1 cellular context compared by ENCODE assay signal in genomic region chr1:229478852-229479251, GRCh38.
A peak's percentile ranks its signal among the peaks of the same experiment; 100 is the strongest.
TF ChIP-seq lines count a peak whose summit lies in the region.

No MANE protein-coding gene starts in this region.

TF ChIP-seq in GM12878, 131 proteins besides CTCF, POLR2A, EP300 and RAD21 (continued from another document):
- TF ChIP-seq, protein P1, sequence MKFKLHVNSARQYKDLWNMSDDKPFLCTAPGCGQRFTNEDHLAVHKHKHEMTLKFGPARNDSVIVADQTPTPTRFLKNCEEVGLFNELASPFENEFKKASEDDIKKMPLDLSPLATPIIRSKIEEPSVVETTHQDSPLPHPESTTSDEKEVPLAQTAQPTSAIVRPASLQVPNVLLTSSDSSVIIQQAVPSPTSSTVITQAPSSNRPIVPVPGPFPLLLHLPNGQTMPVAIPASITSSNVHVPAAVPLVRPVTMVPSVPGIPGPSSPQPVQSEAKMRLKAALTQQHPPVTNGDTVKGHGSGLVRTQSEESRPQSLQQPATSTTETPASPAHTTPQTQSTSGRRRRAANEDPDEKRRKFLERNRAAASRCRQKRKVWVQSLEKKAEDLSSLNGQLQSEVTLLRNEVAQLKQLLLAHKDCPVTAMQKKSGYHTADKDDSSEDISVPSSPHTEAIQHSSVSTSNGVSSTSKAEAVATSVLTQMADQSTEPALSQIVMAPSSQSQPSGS (IDR thresholded peaks at IDR 0.05; ENCODE audit: low read length), result peak; percentile 60; the same call in 1 of the 2 replicates
- TF ChIP-seq IRF5 (IDR thresholded peaks at IDR 0.05; ENCODE audit: borderline replicate concordance) (no peak), STAT1 (conservative IDR thresholded peaks at IDR 0.05) (no peak), MEF2B (IDR thresholded peaks at IDR 0.05; ENCODE audit: partially characterized antibody, poor library complexity, severe bottlenecking) (peak; percentile 72), NR2F1 (conservative IDR thresholded peaks at IDR 0.05) (no peak), MXI1 (IDR thresholded peaks at IDR 0.05; ENCODE audit: low read depth, low read length) (no peak)
- TF ChIP-seq, protein P2, sequence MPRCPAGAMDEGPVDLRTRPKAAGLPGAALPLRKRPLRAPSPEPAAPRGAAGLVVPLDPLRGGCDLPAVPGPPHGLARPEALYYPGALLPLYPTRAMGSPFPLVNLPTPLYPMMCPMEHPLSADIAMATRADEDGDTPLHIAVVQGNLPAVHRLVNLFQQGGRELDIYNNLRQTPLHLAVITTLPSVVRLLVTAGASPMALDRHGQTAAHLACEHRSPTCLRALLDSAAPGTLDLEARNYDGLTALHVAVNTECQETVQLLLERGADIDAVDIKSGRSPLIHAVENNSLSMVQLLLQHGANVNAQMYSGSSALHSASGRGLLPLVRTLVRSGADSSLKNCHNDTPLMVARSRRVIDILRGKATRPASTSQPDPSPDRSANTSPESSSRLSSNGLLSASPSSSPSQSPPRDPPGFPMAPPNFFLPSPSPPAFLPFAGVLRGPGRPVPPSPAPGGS (IDR thresholded peaks at IDR 0.05; ENCODE audit: borderline replicate concordance, insufficient read depth, low read depth, low read length, poor library complexity, severe bottlenecking), result peak; percentile 27
